Comparison of ENCODE assay signal across 8 cellular contexts in genomic region chr2:75559633-75560021, GRCh38. TPM values are rescaled to one million over a fixed set of nuclear protein-coding genes. Genes with fewer than 3 reads are reported as not detected.
DNase-seq lines count a peak whose midpoint lies in the region; ATAC-seq and TF ChIP-seq lines count a peak whose summit lies in the region.
"Had no signal": no experiment of that assay in that cellular context is flagged by ENCODE, and none has a peak within 500 bp of the region (broad histone marks: within the 10 kb centered on the region; RNA-seq: fewer than 3 reads in every experiment).

No MANE protein-coding gene starts in this region.

- H3K4me1 ChIP-seq in GM23338 (ENCODE audit: insufficient read depth) = peaks cover 29% of the 10 kb centered on the region
- H3K4me1 ChIP-seq in rectal smooth muscle tissue (ENCODE audit: control insufficient read depth, insufficient read depth, low read length) = no peaks in the 10 kb centered on the region

- H3K4me1 Mint-ChIP-seq in GM23338 = peaks cover 42% of the 10 kb centered on the region

- peaks cover 23% of the 10 kb centered on the region for H3K27me3 Mint-ChIP-seq in GM23338 (ENCODE audit: insufficient read depth, low read depth, poor library complexity)

- H3K27ac ChIP-seq in GM23338 (ENCODE audit: low read depth) = no peak overlapping the region
- no peak overlapping the region for H3K27ac ChIP-seq in rectal smooth muscle tissue (ENCODE audit: low read depth, low read length)

- no peak overlapping the region for H3K27ac Mint-ChIP-seq in GM23338

- H3K4me2 ChIP-seq in GM23338 = peak overlapping the region; percentile 98

- H3F3A ChIP-seq in GM23338 (replicated peaks; ENCODE audit: low read depth) = no peaks in the 10 kb centered on the region

- no peak for TF ChIP-seq CTCF in GM23338 (conservative IDR thresholded peaks at IDR 0.05; ENCODE audit: low read depth in 2 of 2)
- no peak for TF ChIP-seq CTCF in fibroblast of pulmonary artery (IDR thresholded peaks at IDR 0.05; ENCODE audit: low read length, missing control alignments)

- H3K4me3 ChIP-seq in GM23338 = peak overlapping the region; percentile 78
- H3K4me3 ChIP-seq in fibroblast of pulmonary artery (replicated peaks; ENCODE audit: low read depth, low read length) = peak overlapping the region; percentile 73
- peak overlapping the region; percentile 51 for H3K4me3 ChIP-seq in rectal smooth muscle tissue (ENCODE audit: low read length)

- no peak for DNase-seq in GM23338 (ENCODE audit: low spot score)
- DNase-seq in fibroblast of pulmonary artery (ENCODE audit: low read depth) = no peak
- DNase-seq in NCI-H524 treated with DMSO at 0.1 percent for 48 hours (lab: John Stamatoyannopoulos, UW) = no peak
- no peak for DNase-seq in AG20443 (ENCODE audit: low spot score)
- DNase-seq: SHP77 had no signal

- no peaks in the 10 kb centered on the region for H3K79me2 ChIP-seq in GM23338 (replicated peaks; ENCODE audit: insufficient read depth)

- 0 out of 2 replicates have a peak, but pooled peaks cover 3% of the 10 kb centered on the region for H3K9me2 ChIP-seq in GM23338 (ENCODE audit: insufficient read depth)

- no peaks in the 10 kb centered on the region for H3K36me3 Mint-ChIP-seq in GM23338 (ENCODE audit: low read depth)

- peaks cover 26% of the 10 kb centered on the region for H3K27me3 ChIP-seq in GM23338 (ENCODE audit: insufficient read depth)
- H3K27me3 ChIP-seq in rectal smooth muscle tissue (ENCODE audit: control insufficient read depth, insufficient read depth, low read length) = peaks cover 4% of the 10 kb centered on the region

- H3K9me3 Mint-ChIP-seq in GM23338 = no peaks in the 10 kb centered on the region

- H3K4me3 Mint-ChIP-seq in GM23338 = peak overlapping the region; percentile 88

- H3K9ac ChIP-seq in rectal smooth muscle tissue (ENCODE audit: low read length) = no peak overlapping the region

- H3K36me3 ChIP-seq in GM23338 (ENCODE audit: insufficient read depth) (no peaks in the 10 kb centered on the region), rectal smooth muscle tissue (ENCODE audit: control insufficient read depth, insufficient read depth, low read length) (no peaks in the 10 kb centered on the region)

- peak overlapping the region; percentile 95 for H2AFZ ChIP-seq in GM23338

- no peaks in the 10 kb centered on the region for H4K20me1 ChIP-seq in GM23338 (replicated peaks; ENCODE audit: insufficient read depth)

- ATAC-seq in GM23338 (no peak), SK-N-SH treated with all-trans-retinoic acid at 6 μM for 48 hours (peak; percentile 1; the same call in 2 of the 3 replicates), GM21737 (IDR thresholded peaks at IDR 0.05; ENCODE audit: unreplicated experiment) (no peak)

TF ChIP-seq in GM23338, 12 proteins besides CTCF, POLR2A, EP300 and RAD21 (continues in another document):
- TF ChIP-seq ZNF114 (CRISPR knock-in tag; IDR thresholded peaks at IDR 0.05) (no peak), STAT1 (IDR thresholded peaks at IDR 0.05; ENCODE audit: unreplicated experiment) (no peak), CREB1 (CRISPR knock-in tag; IDR thresholded peaks at IDR 0.05; ENCODE audit: low read depth) (no peak), JUNB (IDR thresholded peaks at IDR 0.05; ENCODE audit: unreplicated experiment) (no peak), POLR2AphosphoS5 (IDR thresholded peaks at IDR 0.05; ENCODE audit: low read depth) (no peak), EZH2 (IDR thresholded peaks at IDR 0.05; ENCODE audit: low read depth, unreplicated experiment) (no peak), REST (IDR thresholded peaks at IDR 0.05; ENCODE audit: unreplicated experiment) (no peak), ZNF331 (CRISPR knock-in tag; IDR thresholded peaks at IDR 0.05; ENCODE audit: low read depth) (no peak), EZH2phosphoT487 (IDR thresholded peaks at IDR 0.05; ENCODE audit: unreplicated experiment) (no peak), NANOG (IDR thresholded peaks at IDR 0.05; ENCODE audit: borderline replicate concordance) (no peak)
- TF ChIP-seq, protein P1, sequence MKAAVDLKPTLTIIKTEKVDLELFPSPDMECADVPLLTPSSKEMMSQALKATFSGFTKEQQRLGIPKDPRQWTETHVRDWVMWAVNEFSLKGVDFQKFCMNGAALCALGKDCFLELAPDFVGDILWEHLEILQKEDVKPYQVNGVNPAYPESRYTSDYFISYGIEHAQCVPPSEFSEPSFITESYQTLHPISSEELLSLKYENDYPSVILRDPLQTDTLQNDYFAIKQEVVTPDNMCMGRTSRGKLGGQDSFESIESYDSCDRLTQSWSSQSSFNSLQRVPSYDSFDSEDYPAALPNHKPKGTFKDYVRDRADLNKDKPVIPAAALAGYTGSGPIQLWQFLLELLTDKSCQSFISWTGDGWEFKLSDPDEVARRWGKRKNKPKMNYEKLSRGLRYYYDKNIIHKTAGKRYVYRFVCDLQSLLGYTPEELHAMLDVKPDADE (IDR thresholded peaks at IDR 0.05) = no peak

TF ChIP-seq in SK-N-SH treated with all-trans-retinoic acid at 6 μM for 48 hours, 23 proteins besides CTCF, POLR2A, EP300 and RAD21:
- TF ChIP-seq ZFP30 (CRISPR knock-in tag; IDR thresholded peaks at IDR 0.05) (no peak), ZFP3 (CRISPR knock-in tag; IDR thresholded peaks at IDR 0.05) (no peak), ESRRG (CRISPR knock-in tag; IDR thresholded peaks at IDR 0.05) (no peak), RARB (CRISPR knock-in tag; IDR thresholded peaks at IDR 0.05) (no peak), TCF4 (CRISPR knock-in tag; IDR thresholded peaks at IDR 0.05; ENCODE audit: borderline replicate concordance) (no peak), ZNF8 (CRISPR knock-in tag; IDR thresholded peaks at IDR 0.05) (no peak), ZNF70 (CRISPR knock-in tag; IDR thresholded peaks at IDR 0.05) (no peak), CSDC2 (CRISPR knock-in tag; IDR thresholded peaks at IDR 0.05) (no peak), PPARA (CRISPR knock-in tag; IDR thresholded peaks at IDR 0.05; ENCODE audit: borderline replicate concordance) (no peak), PATZ1 (CRISPR knock-in tag; IDR thresholded peaks at IDR 0.05; ENCODE audit: borderline replicate concordance) (no peak)
- TF ChIP-seq, protein P2, sequence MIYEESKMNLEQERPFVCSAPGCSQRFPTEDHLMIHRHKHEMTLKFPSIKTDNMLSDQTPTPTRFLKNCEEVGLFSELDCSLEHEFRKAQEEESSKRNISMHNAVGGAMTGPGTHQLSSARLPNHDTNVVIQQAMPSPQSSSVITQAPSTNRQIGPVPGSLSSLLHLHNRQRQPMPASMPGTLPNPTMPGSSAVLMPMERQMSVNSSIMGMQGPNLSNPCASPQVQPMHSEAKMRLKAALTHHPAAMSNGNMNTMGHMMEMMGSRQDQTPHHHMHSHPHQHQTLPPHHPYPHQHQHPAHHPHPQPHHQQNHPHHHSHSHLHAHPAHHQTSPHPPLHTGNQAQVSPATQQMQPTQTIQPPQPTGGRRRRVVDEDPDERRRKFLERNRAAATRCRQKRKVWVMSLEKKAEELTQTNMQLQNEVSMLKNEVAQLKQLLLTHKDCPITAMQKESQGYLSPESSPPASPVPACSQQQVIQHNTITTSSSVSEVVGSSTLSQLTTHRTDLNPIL (CRISPR knock-in tag; IDR thresholded peaks at IDR 0.05; ENCODE audit: low read depth) = no peak
- TF ChIP-seq, protein P3, sequence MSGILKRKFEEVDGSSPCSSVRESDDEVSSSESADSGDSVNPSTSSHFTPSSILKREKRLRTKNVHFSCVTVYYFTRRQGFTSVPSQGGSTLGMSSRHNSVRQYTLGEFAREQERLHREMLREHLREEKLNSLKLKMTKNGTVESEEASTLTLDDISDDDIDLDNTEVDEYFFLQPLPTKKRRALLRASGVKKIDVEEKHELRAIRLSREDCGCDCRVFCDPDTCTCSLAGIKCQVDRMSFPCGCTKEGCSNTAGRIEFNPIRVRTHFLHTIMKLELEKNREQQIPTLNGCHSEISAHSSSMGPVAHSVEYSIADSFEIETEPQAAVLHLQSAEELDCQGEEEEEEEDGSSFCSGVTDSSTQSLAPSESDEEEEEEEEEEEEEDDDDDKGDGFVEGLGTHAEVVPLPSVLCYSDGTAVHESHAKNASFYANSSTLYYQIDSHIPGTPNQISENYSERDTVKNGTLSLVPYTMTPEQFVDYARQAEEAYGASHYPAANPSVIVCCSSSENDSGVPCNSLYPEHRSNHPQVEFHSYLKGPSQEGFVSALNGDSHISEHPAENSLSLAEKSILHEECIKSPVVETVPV (CRISPR knock-in tag; IDR thresholded peaks at IDR 0.05) = no peak

RNA-seq across cellular contexts. Expression of gene EVA1A, which starts 1.1 kb away (rescaled TPM):
- 7.9 and 8.5 TPM in 2 replicates for total RNA-seq in GM23338 (2014; rRNA removed; shearing (Covaris generic))
- 4.6 and 5.0 TPM in 2 replicates for polyA plus RNA-seq in GM23338 (2016; fragmentation: Nextera tagmentation; extraction: Ambion mirVana)
